ENCODE assay signal across 10 cellular contexts in genomic region chr11:6482431-6482830, GRCh38. TPM values are rescaled to one million over a fixed set of nuclear protein-coding genes. Genes with fewer than 3 reads are reported as not detected.
DNase-seq lines count a peak whose midpoint lies in the region; ATAC-seq and TF ChIP-seq lines count a peak whose summit lies in the region.
"Had no signal": no experiment of that assay in that cellular context is flagged by ENCODE, and none has a peak within 500 bp of the region (broad histone marks: within the 10 kb centered on the region; RNA-seq: fewer than 3 reads in every experiment).

No MANE protein-coding gene starts in this region.

- H3K27ac ChIP-seq in testis = peak overlapping the region in 1 of 2 donors; percentile 87

- DNase-seq in activated T-cell treated with anti-CD3 and anti-CD28 coated beads, Interleukin-2, amount 50 U/mL, for 24 hours = no peak
- no peak for DNase-seq in activated T-cell treated with anti-CD3 and anti-CD28 coated beads for 4 hours
- DNase-seq in iris pigment epithelial cell (ENCODE audit: low read depth) = peak; percentile 30
- DNase-seq in testis = no peak
- no peak for DNase-seq in SW 1271 (lab: John Stamatoyannopoulos, UW)
- no peak for DNase-seq in stimulated activated naive CD4-positive, alpha-beta T cell (lab: John Stamatoyannopoulos, UW)
- DNase-seq: COR-L47 had no signal

- 52 to 70% methylated on average over 5 of the region's 5 CpGs for WGBS in testis, 2 donors

- H3K4me3 ChIP-seq in testis = peak overlapping the region; percentile 74 to 90

- no peak for TF ChIP-seq POLR2A in testis (IDR thresholded peaks at IDR 0.05)

- H3K4me1 ChIP-seq in testis = peaks cover 18% of the 10 kb centered on the region

- H3K36me3 Mint-ChIP-seq in activated T-cell treated with anti-CD3 and anti-CD28 coated beads, Interleukin-2, amount 50 U/mL, for 24 hours (ENCODE audit: low read depth) = peaks cover 59% of the 10 kb centered on the region
- H3K36me3 Mint-ChIP-seq in activated naive CD8-positive, alpha-beta T cell = peaks cover 12% of the 10 kb centered on the region

- no peaks in the 10 kb centered on the region for H3K9me3 Mint-ChIP-seq in activated T-cell treated with anti-CD3 and anti-CD28 coated beads, Interleukin-2, amount 50 U/mL, for 24 hours
- no peaks in the 10 kb centered on the region for H3K9me3 Mint-ChIP-seq in activated naive CD8-positive, alpha-beta T cell (ENCODE audit: low read depth)

- H3K4me3 Mint-ChIP-seq in activated T-cell treated with anti-CD3 and anti-CD28 coated beads, Interleukin-2, amount 50 U/mL, for 24 hours = peak overlapping the region; percentile 95
- H3K4me3 Mint-ChIP-seq in activated naive CD8-positive, alpha-beta T cell = peak overlapping the region; percentile 96

- H3K27me3 ChIP-seq in testis = no peaks in the 10 kb centered on the region

- peaks cover 38% of the 10 kb centered on the region for H3K4me1 Mint-ChIP-seq in activated T-cell treated with anti-CD3 and anti-CD28 coated beads, Interleukin-2, amount 50 U/mL, for 24 hours (ENCODE audit: low read depth)
- peaks cover 34% of the 10 kb centered on the region for H3K4me1 Mint-ChIP-seq in activated naive CD8-positive, alpha-beta T cell (ENCODE audit: low read depth)

- H3K27me3 Mint-ChIP-seq in activated T-cell treated with anti-CD3 and anti-CD28 coated beads, Interleukin-2, amount 50 U/mL, for 24 hours = no peaks in the 10 kb centered on the region
- H3K27me3 Mint-ChIP-seq in activated naive CD8-positive, alpha-beta T cell = no peaks in the 10 kb centered on the region

- H3K36me3 ChIP-seq in testis (ENCODE audit: low read depth, missing control alignments) = no peaks in the 10 kb centered on the region

- H3K27ac Mint-ChIP-seq in activated T-cell treated with anti-CD3 and anti-CD28 coated beads, Interleukin-2, amount 50 U/mL, for 24 hours = peak overlapping the region; percentile 99
- peak overlapping the region; percentile 96 for H3K27ac Mint-ChIP-seq in activated naive CD8-positive, alpha-beta T cell

- no peaks in the 10 kb centered on the region for H3K9me3 ChIP-seq in testis

- TF ChIP-seq CTCF in testis (IDR thresholded peaks at IDR 0.05) = no peak

- no peak for ATAC-seq in GM19455 (IDR thresholded peaks at IDR 0.05; ENCODE audit: unreplicated experiment)

- intact Hi-C loops in testis (cut with DNase I; ENCODE audit: low total_unique reads) = no loop called here

RNA-seq across cellular contexts. Expression of gene TIMM10B, which starts 1.1 kb away (rescaled TPM):
- total RNA-seq in testis = 10 to 100 TPM; 49.1 to 55.1 TPM
- 37.0 TPM for polyA plus RNA-seq in testis (ENCODE audit: insufficient read depth, low read depth, low replicate concordance)

RNA-seq across cellular contexts. Expression of gene ARFIP2, which starts 1.3 kb away (rescaled TPM):
- 10 to 100 TPM; 70.2 to 80.1 TPM for total RNA-seq in testis
- 56.1 TPM for polyA plus RNA-seq in testis (ENCODE audit: insufficient read depth, low read depth, low replicate concordance)

RNA-seq across cellular contexts. Expression of gene TRIM3, which starts 8.7 kb away (rescaled TPM):
- total RNA-seq in testis = 10 to 100 TPM; 29.4 TPM
- polyA plus RNA-seq in testis (ENCODE audit: insufficient read depth, low read depth, low replicate concordance) = 15.0 TPM

RNA-seq across cellular contexts. Expression of gene DNHD1, which starts 14.6 kb away (rescaled TPM):
- 100 to 1,000 TPM in 1 of 2 donors, 10 to 100 TPM in 1; 66.3 to 103 TPM for total RNA-seq in testis
- 83.2 TPM for polyA plus RNA-seq in testis (ENCODE audit: insufficient read depth, low read depth, low replicate concordance)

RNA-seq across cellular contexts. Expression of gene HPX, which starts 41.6 kb away (rescaled TPM):
- 1 to 10 TPM; 2.7 to 4.2 TPM for total RNA-seq in testis
- polyA plus RNA-seq in testis (ENCODE audit: insufficient read depth, low read depth, low replicate concordance) = 3.1 TPM
- total RNA-seq: activated CD8-positive, alpha-beta memory T cell treated with anti-CD3 and anti-CD28 coated beads for 36 hours had no signal
